24 cellular contexts compared by ENCODE assay signal in the genomic region with DNA sequence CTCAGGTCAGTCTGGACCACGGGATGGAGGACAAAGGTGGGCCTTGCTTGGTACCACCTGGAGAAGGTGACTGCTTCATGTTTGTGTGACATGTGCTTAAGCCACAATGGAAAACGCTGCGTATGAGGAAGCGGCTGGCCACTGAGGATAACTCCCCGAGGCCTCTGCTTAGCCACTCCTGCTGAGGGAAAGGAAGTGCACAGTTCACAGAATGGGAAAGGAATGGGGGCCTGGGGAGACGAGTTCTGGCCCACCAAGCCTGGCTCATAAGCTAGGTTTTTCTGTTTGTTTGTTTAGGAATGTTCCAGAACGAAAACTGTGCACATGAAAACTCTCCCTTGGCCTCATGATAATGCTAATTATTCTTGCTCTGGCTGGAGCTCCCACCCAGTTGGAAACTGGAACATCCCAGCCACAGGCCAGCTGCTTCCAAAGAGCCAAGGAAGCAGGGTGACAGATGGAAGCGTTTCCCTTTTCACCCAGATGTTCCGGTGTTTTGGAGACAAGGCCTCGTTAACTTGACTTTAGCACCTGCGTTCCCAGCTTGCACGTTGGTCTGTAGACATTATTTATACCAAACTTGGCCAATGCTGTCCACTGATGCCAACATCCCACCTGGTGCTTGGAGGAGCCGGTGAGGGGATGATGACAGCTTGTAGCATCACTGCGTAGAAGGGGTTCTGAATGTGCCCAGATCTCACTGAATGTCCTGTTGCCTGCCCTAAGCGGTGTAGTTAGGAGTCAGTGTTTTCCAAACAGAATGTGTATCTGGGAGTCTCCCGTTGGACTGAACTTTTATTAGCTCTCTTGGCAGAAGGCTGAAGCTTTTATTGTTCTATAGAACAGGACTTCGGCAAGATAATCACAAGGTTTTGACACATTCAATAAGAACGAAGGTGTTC. TPM values are rescaled to one million over a fixed set of nuclear protein-coding genes. Genes with fewer than 3 reads are reported as not detected.
DNase-seq lines count a peak whose midpoint lies in the region; ATAC-seq and TF ChIP-seq lines count a peak whose summit lies in the region.
"Had no signal": no experiment of that assay in that cellular context is flagged by ENCODE, and none has a peak within 500 bp of the region (broad histone marks: within the 10 kb centered on the region; RNA-seq: fewer than 3 reads in every experiment).

No MANE protein-coding gene starts in this region.

- peak overlapping the region; percentile 64; the same call in 1 of the 2 replicates for H3K4me2 ChIP-seq in PC-3 (ENCODE audit: low read length)

- H3F3A ChIP-seq in PC-3 (ENCODE audit: low read length, unreplicated experiment) = no peaks in the 10 kb centered on the region

- H2AFZ ChIP-seq in PC-3 (ENCODE audit: low read length) = peak overlapping the region; percentile 77

- H3K4me1 ChIP-seq in PC-3 (ENCODE audit: insufficient read depth, low read length) = peaks cover 5% of the 10 kb centered on the region
- H3K4me1 ChIP-seq: Caco-2, colonic mucosa, foreskin keratinocyte had no signal

- H3K36me3 ChIP-seq in PC-3 (ENCODE audit: low read depth, low read length) = no peaks in the 10 kb centered on the region
- H3K36me3 ChIP-seq: colonic mucosa, HAP-1, prostate gland, transverse colon had no signal

- H3K9me3 ChIP-seq in PC-3 (ENCODE audit: low read length) = 0 out of 2 replicates have a peak, but pooled peaks cover 3% of the 10 kb centered on the region
- H3K9me3 ChIP-seq: colonic mucosa, prostate gland had no signal

- intact Hi-C loops in PC-3 (cut with micrococcal nuclease) (loop anchor here (1.0 to 2.0 kb wide), 4 partner anchors 164 to 359 kb away; a partner anchor contains a TSS), left colon (cut with DNase I, micrococcal nuclease) (no loop called here)

- H3K9ac ChIP-seq in PC-3 (ENCODE audit: low read length) = no peak overlapping the region

- no peak overlapping the region for H3K4me3 ChIP-seq in PC-3 (ENCODE audit: low read length)
- H3K4me3 ChIP-seq: HAP-1, prostate gland had no signal

- POLR2A ChIA-PET in PC-3 (lab: Charles Lee; ENCODE audit: unreplicated experiment) = no interaction called here

- no peaks in the 10 kb centered on the region for H4K20me1 ChIP-seq in PC-3 (ENCODE audit: low read length)

- ATAC-seq in PC-3 (peak; percentile 71), left colon (peak; percentile 81)
- ATAC-seq: effector memory CD8-positive, alpha-beta T cell had no signal

- CTCF ChIA-PET in PC-3 (lab: Charles Lee) = interaction anchor here (0.6 to 2.0 kb wide), 12 partner anchors 131 to 761 kb away, joined by 3 to 15 read pairs (median 6); a partner anchor contains a TSS

- BruUV-seq in PC-3 (replicated peaks; lab: Mats Ljungman, UMichigan) = no TSS peak

- no peak for TF ChIP-seq CTCF in PC-3 (conservative IDR thresholded peaks at IDR 0.05; ENCODE audit: low read depth, low read length)

- H3K9me2 ChIP-seq in PC-3 (replicated peaks; ENCODE audit: low read length) = no peaks in the 10 kb centered on the region

- no peaks in the 10 kb centered on the region for H3K27me3 ChIP-seq in PC-3 (ENCODE audit: low read length)
- H3K27me3 ChIP-seq: colonic mucosa, foreskin keratinocyte, transverse colon had no signal

- no peak overlapping the region for H3K27ac ChIP-seq in PC-3 (ENCODE audit: low read length)
- H3K27ac ChIP-seq: colonic mucosa, foreskin keratinocyte, prostate gland had no signal

- no peaks in the 10 kb centered on the region for H3K79me2 ChIP-seq in PC-3 (ENCODE audit: low read length)

- DNase-seq in NCI-H1694 treated with DMSO at 0.1 percent for 48 hours (lab: John Stamatoyannopoulos, UW) = peak; percentile 2
- no peak for DNase-seq in PC-3
- DNase-seq in left colon = no peak
- DNase-seq in ureter (ENCODE audit: low spot score) = peak; percentile 28
- no peak for DNase-seq in cerebellar nuclear complex (lab: John Stamatoyannopoulos, UW)
- DNase-seq in T1000 (lab: John Stamatoyannopoulos, UW) = no peak
- DNase-seq in hypothalamus (lab: John Stamatoyannopoulos, UW) = no peak
- DNase-seq: DMS79 treated with DMSO at 0.1 percent for 48 hours; effector memory CD8-positive, alpha-beta T cell; foreskin keratinocyte; GF-D8; KG1; MM.1S; naive B cell; NCI-H1417 treated with DMSO at 0.1 percent for 48 hours; NCI-H526 treated with DMSO at 0.1 percent for 48 hours had no signal

RNA-seq across cellular contexts. Expression of a gene that starts 34.5 kb away (rescaled TPM):
- total RNA-seq in PC-3 (2014; rRNA removed) = 2.0 and 4.9 TPM in 2 replicates
- total RNA-seq in left colon = under 1 TPM; 0.40 to 0.50 TPM
- 2.3 TPM for total RNA-seq in ureter
- total RNA-seq: activated CD4-positive, alpha-beta memory T cell treated with anti-CD3 and anti-CD28 coated beads, Interleukin-2, amount 10 ng/mL, durations not matched to agents 7 days and 5 days; activated T-helper 2 cell treated with anti-CD3 and anti-CD28 coated beads, Interferon-gamma antibody, Interleukin-2, Interleukin-4, amounts not matched to agents 10 μg/mL and 5 μg/mL and 100 μg/mL, durations not matched to agents 14 hours and 24 hours and 36 hours; Caco-2; HT-29 had no signal

Comparison
In these comparisons a context has a peak if more than half of its experiments do, and no peak if none do; other contexts are left out.
1. DNase-seq: peak in NCI-H1694 treated with DMSO at 0.1 percent for 48 hours (single experiment) and ureter (single experiment); none in PC-3 (single experiment), left colon (0 of 2), cerebellar nuclear complex (0 of 2), T1000 (single experiment) and hypothalamus (0 of 51).